Comparison of ENCODE assay signal across 8 cellular contexts in genomic region chr19:9785367-9786331, GRCh38. TPM values are rescaled to one million over a fixed set of nuclear protein-coding genes. Genes with fewer than 3 reads are reported as not detected.
A peak's percentile ranks its signal among the peaks of the same experiment; 100 is the strongest.
DNase-seq lines count a peak whose midpoint lies in the region; ATAC-seq lines count a peak whose summit lies in the region.

No MANE protein-coding gene starts in this region.

- H3K4me3 ChIP-seq in esophagus (ENCODE audit: low read depth in 1 of 2, low read length in 2 of 2): peak overlapping the region; percentile 61 to 76
- peak overlapping the region; percentile 46 for H3K4me3 ChIP-seq in mucosa of stomach (ENCODE audit: low read length)

- peak overlapping the region; percentile 83 for H3K9ac ChIP-seq in mucosa of stomach (ENCODE audit: low read length)

- peak; percentile 78 for ATAC-seq in GM21381 (IDR thresholded peaks at IDR 0.05; ENCODE audit: unreplicated experiment)
- ATAC-seq in activated T-cell treated with anti-CD3 and anti-CD28 coated beads, Interleukin-2, amount 50 U/mL, for 4 hours: peak; percentile 84 to 88

- no peaks in the 10 kb centered on the region for H3K36me3 ChIP-seq in esophagus (ENCODE audit: control insufficient read depth in 2 of 2, insufficient read depth in 2 of 2, low read length in 1 of 2)
- H3K36me3 ChIP-seq in mucosa of stomach (ENCODE audit: control insufficient read depth, insufficient read depth, low read length): no peaks in the 10 kb centered on the region

- H3K9me3 ChIP-seq in esophagus (ENCODE audit: control insufficient read depth in 2 of 2, insufficient read depth in 1 of 2, low read depth in 1 of 2, low read length in 1 of 2) (no peaks in the 10 kb centered on the region), mucosa of stomach (ENCODE audit: control insufficient read depth, low read length) (no peaks in the 10 kb centered on the region)

- peaks cover 17% of the 10 kb centered on the region for H3K4me1 Mint-ChIP-seq in activated T-cell treated with anti-CD3 and anti-CD28 coated beads, Interleukin-2, amount 50 U/mL, for 4 hours (ENCODE audit: low read depth)

- H3K36me3 Mint-ChIP-seq in activated T-cell treated with anti-CD3 and anti-CD28 coated beads, Interleukin-2, amount 50 U/mL, for 4 hours (ENCODE audit: insufficient read depth): peaks cover 3% of the 10 kb centered on the region

- H3K9me3 Mint-ChIP-seq in activated T-cell treated with anti-CD3 and anti-CD28 coated beads, Interleukin-2, amount 50 U/mL, for 4 hours: no peaks in the 10 kb centered on the region

- no peaks in the 10 kb centered on the region for H3K4me1 ChIP-seq in esophagus (ENCODE audit: control insufficient read depth in 2 of 2, insufficient read depth in 2 of 2, low read length in 1 of 2)
- peaks cover 19% of the 10 kb centered on the region for H3K4me1 ChIP-seq in mucosa of stomach (ENCODE audit: control insufficient read depth, insufficient read depth, low read length)

- H3K27me3 Mint-ChIP-seq in activated T-cell treated with anti-CD3 and anti-CD28 coated beads, Interleukin-2, amount 50 U/mL, for 4 hours (ENCODE audit: low read depth): no peaks in the 10 kb centered on the region

- H3K4me3 Mint-ChIP-seq in activated T-cell treated with anti-CD3 and anti-CD28 coated beads, Interleukin-2, amount 50 U/mL, for 4 hours: peak overlapping the region; percentile 88

- WGBS in esophagus, 2 donors: 1 to 4% methylated on average over 69 to 74 of the region's 74 CpGs

- H3K27me3 ChIP-seq in esophagus (ENCODE audit: control insufficient read depth in 1 of 2, insufficient read depth in 2 of 2, low read length in 2 of 2) (no peaks in the 10 kb centered on the region), mucosa of stomach (ENCODE audit: control insufficient read depth, insufficient read depth, low read length) (no peaks in the 10 kb centered on the region)

- H3K27ac ChIP-seq in esophagus (ENCODE audit: low read depth in 2 of 2, low read length in 1 of 2): peak overlapping the region; percentile 96 to 99

- DNase-seq in COLO668 (lab: John Stamatoyannopoulos, UW; ENCODE audit: unreplicated experiment) (peak; percentile 100), HuH-7 (ENCODE audit: low spot score) (peak; percentile 86), OCI-M1 (lab: John Stamatoyannopoulos, UW) (peak; percentile 99)
- DNase-seq in activated T-cell treated with anti-CD3 and anti-CD28 coated beads, Interleukin-2, amount 50 U/mL, for 4 hours: peak; percentile 98
- DNase-seq in stimulated activated CD8-positive, alpha-beta memory T cell treated with anti-CD3 and anti-CD28 coated beads, Interleukin-4, amount 100 ng/mL, for 48 hours: peak; percentile 99

RNA-seq across cellular contexts. Expression of gene ZNF846, which starts 17.1 kb away (rescaled TPM):
- total RNA-seq in activated T-cell treated with anti-CD3 and anti-CD28 coated beads, Interleukin-2, amount 50 U/mL, for 4 hours: 1 to 10 TPM; 2.6 to 3.1 (median 2.7) TPM
- 10 to 100 TPM in 1 of 2 donors, 1 to 10 TPM in 1; 8.4 to 17.5 TPM for polyA plus RNA-seq in esophagus

RNA-seq across cellular contexts. Expression of gene FBXL12, which starts 33.2 kb away (rescaled TPM):
- total RNA-seq in activated T-cell treated with anti-CD3 and anti-CD28 coated beads, Interleukin-2, amount 50 U/mL, for 4 hours: 10 to 100 TPM; 20.8 to 22.7 (median 22.3) TPM
- polyA plus RNA-seq in esophagus: 10 to 100 TPM; 14.8 to 15.3 TPM

RNA-seq across cellular contexts. Expression of gene UBL5, which starts 42.1 kb away (rescaled TPM):
- 100 to 1,000 TPM; 323 to 345 (median 343) TPM for total RNA-seq in activated T-cell treated with anti-CD3 and anti-CD28 coated beads, Interleukin-2, amount 50 U/mL, for 4 hours
- 1,000 to 10,000 TPM in 1 of 2 donors, 100 to 1,000 TPM in 1; 604 to 1,000 TPM for polyA plus RNA-seq in esophagus

RNA-seq across cellular contexts. Expression of gene PIN1, which starts 49.5 kb away (rescaled TPM):
- total RNA-seq in activated T-cell treated with anti-CD3 and anti-CD28 coated beads, Interleukin-2, amount 50 U/mL, for 4 hours: 10 to 100 TPM; 95.8 to 99.4 (median 97.9) TPM
- 10 to 100 TPM; 35.0 to 81.7 TPM for polyA plus RNA-seq in esophagus

Comparison
In these comparisons a context has a peak if more than half of its experiments do, and no peak if none do; other contexts are left out.
1. Peak in every context shown above with its lines: DNase-seq, ATAC-seq, H3K4me3 ChIP-seq and H3K27ac ChIP-seq.